ENCODE assay signal across 8 cellular contexts in genomic region chr18:12948055-12948804, GRCh38. TPM values are rescaled to one million over a fixed set of nuclear protein-coding genes. Genes with fewer than 3 reads are reported as not detected.
DNase-seq lines count a peak whose midpoint lies in the region; TF ChIP-seq lines count a peak whose summit lies in the region.

No MANE protein-coding gene starts in this region.

- TF ChIP-seq EP300 in neural cell (conservative IDR thresholded peaks at IDR 0.05; ENCODE audit: poor library complexity, severe bottlenecking) = peak; percentile 49

- no peaks in the 10 kb centered on the region for H4K20me1 ChIP-seq in neural cell (ENCODE audit: insufficient read depth)

- H3K27me3 Mint-ChIP-seq in stimulated activated naive CD8-positive, alpha-beta T cell treated with anti-CD3 and anti-CD28 coated beads, Interleukin-15, Interleukin-2, amounts not matched to agents 100 ng/mL and 50 ng/mL, for 24 hours = no peaks in the 10 kb centered on the region

- H3K36me3 Mint-ChIP-seq in stimulated activated naive CD8-positive, alpha-beta T cell treated with anti-CD3 and anti-CD28 coated beads, Interleukin-15, Interleukin-2, amounts not matched to agents 100 ng/mL and 50 ng/mL, for 24 hours (ENCODE audit: low read depth) = peaks cover 39% of the 10 kb centered on the region

- H3K36me3 ChIP-seq in neural cell (ENCODE audit: insufficient read depth, low read length) = no peaks in the 10 kb centered on the region

- no peaks in the 10 kb centered on the region for H3F3A ChIP-seq in neural cell (ENCODE audit: insufficient read depth, low read length, poor library complexity, severe bottlenecking)

- H3K4me3 Mint-ChIP-seq in stimulated activated naive CD8-positive, alpha-beta T cell treated with anti-CD3 and anti-CD28 coated beads, Interleukin-15, Interleukin-2, amounts not matched to agents 100 ng/mL and 50 ng/mL, for 24 hours = peak overlapping the region; percentile 90

- peak overlapping the region; percentile 71 for H3K4me3 ChIP-seq in fibroblast of villous mesenchyme (ENCODE audit: low read depth, low read length)
- peak overlapping the region; percentile 89 for H3K4me3 ChIP-seq in neural cell (ENCODE audit: low read length)

- peak overlapping the region; percentile 96 for H3K27ac ChIP-seq in neural cell (ENCODE audit: low read length)

- no peaks in the 10 kb centered on the region for H3K9me2 ChIP-seq in neural cell (ENCODE audit: insufficient read depth, low read length)

- no peak overlapping the region for H3K4me2 ChIP-seq in neural cell (ENCODE audit: low read length)

- no peak for TF ChIP-seq CTCF in fibroblast of villous mesenchyme (IDR thresholded peaks at IDR 0.05; ENCODE audit: insufficient read depth, low read depth, low read length)
- TF ChIP-seq CTCF in neural cell (IDR thresholded peaks at IDR 0.05; ENCODE audit: poor library complexity, severe bottlenecking) = no peak

- H3K4me1 Mint-ChIP-seq in stimulated activated naive CD8-positive, alpha-beta T cell treated with anti-CD3 and anti-CD28 coated beads, Interleukin-15, Interleukin-2, amounts not matched to agents 100 ng/mL and 50 ng/mL, for 24 hours (ENCODE audit: low read depth) = peaks cover 67% of the 10 kb centered on the region

- peak; percentile 22 for TF ChIP-seq RAD21 in neural cell (conservative IDR thresholded peaks at IDR 0.05)

- peaks cover 20% of the 10 kb centered on the region for H3K79me2 ChIP-seq in neural cell (replicated peaks; ENCODE audit: insufficient read depth, low read length)

- H3K9ac ChIP-seq in neural cell (ENCODE audit: low read length) = peak overlapping the region; percentile 92

- no peaks in the 10 kb centered on the region for H3K27me3 ChIP-seq in neural cell (ENCODE audit: insufficient read depth, low read depth, low read length)

- H3K27ac Mint-ChIP-seq in stimulated activated naive CD8-positive, alpha-beta T cell treated with anti-CD3 and anti-CD28 coated beads, Interleukin-15, Interleukin-2, amounts not matched to agents 100 ng/mL and 50 ng/mL, for 24 hours = peak overlapping the region; percentile 97

- DNase-seq in ELF-1 (ENCODE audit: low read depth, low spot score) = peak; percentile 93
- DNase-seq in GOT3 (lab: John Stamatoyannopoulos, UW) = peak; percentile 73
- DNase-seq in LHCN-M2 (ENCODE audit: low read depth) = peak; percentile 90
- peak; percentile 99 for DNase-seq in activated effector memory CD4-positive, alpha-beta T cell treated with anti-CD3 and anti-CD28 coated beads, Interleukin-2, amount 50 U/mL, for 16 hours
- DNase-seq in fibroblast of villous mesenchyme (ENCODE audit: low read depth) = peak; percentile 97

- TF ChIP-seq POLR2A in Raji (IDR thresholded peaks at IDR 0.05; ENCODE audit: insufficient read depth, low read depth, low read length) = peak; percentile 86

- no peaks in the 10 kb centered on the region for H3K9me3 ChIP-seq in neural cell (ENCODE audit: low read length)

- H2AFZ ChIP-seq in neural cell (ENCODE audit: low read depth, low read length) = peak overlapping the region; percentile 98

- H3K9me3 Mint-ChIP-seq in stimulated activated naive CD8-positive, alpha-beta T cell treated with anti-CD3 and anti-CD28 coated beads, Interleukin-15, Interleukin-2, amounts not matched to agents 100 ng/mL and 50 ng/mL, for 24 hours = no peaks in the 10 kb centered on the region

TF ChIP-seq in neural cell, 6 proteins besides CTCF, POLR2A, EP300 and RAD21:
- TF ChIP-seq, protein P1, sequence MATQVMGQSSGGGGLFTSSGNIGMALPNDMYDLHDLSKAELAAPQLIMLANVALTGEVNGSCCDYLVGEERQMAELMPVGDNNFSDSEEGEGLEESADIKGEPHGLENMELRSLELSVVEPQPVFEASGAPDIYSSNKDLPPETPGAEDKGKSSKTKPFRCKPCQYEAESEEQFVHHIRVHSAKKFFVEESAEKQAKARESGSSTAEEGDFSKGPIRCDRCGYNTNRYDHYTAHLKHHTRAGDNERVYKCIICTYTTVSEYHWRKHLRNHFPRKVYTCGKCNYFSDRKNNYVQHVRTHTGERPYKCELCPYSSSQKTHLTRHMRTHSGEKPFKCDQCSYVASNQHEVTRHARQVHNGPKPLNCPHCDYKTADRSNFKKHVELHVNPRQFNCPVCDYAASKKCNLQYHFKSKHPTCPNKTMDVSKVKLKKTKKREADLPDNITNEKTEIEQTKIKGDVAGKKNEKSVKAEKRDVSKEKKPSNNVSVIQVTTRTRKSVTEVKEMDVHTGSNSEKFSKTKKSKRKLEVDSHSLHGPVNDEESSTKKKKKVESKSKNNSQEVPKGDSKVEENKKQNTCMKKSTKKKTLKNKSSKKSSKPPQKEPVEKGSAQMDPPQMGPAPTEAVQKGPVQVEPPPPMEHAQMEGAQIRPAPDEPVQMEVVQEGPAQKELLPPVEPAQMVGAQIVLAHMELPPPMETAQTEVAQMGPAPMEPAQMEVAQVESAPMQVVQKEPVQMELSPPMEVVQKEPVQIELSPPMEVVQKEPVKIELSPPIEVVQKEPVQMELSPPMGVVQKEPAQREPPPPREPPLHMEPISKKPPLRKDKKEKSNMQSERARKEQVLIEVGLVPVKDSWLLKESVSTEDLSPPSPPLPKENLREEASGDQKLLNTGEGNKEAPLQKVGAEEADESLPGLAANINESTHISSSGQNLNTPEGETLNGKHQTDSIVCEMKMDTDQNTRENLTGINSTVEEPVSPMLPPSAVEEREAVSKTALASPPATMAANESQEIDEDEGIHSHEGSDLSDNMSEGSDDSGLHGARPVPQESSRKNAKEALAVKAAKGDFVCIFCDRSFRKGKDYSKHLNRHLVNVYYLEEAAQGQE (IDR thresholded peaks at IDR 0.05; ENCODE audit: borderline replicate concordance) = no peak
- peak; percentile 98 for TF ChIP-seq MXI1 (conservative IDR thresholded peaks at IDR 0.05; ENCODE audit: poor library complexity, severe bottlenecking)
- TF ChIP-seq TAF1 (IDR thresholded peaks at IDR 0.05; ENCODE audit: low read depth) = no peak
- no peak for TF ChIP-seq SMC3 (conservative IDR thresholded peaks at IDR 0.05; ENCODE audit: poor library complexity)
- peak; percentile 59 for TF ChIP-seq POLR2AphosphoS5 (IDR thresholded peaks at IDR 0.05)
- no peak for TF ChIP-seq EZH2 (IDR thresholded peaks at IDR 0.05; ENCODE audit: borderline replicate concordance, insufficient read depth, low read length, poor library complexity, severe bottlenecking)

RNA-seq across cellular contexts. Expression of gene SEH1L, which starts 0.4 kb away (rescaled TPM):
- total RNA-seq in LHCN-M2 (2014; rRNA removed) (34.0 and 36.3 TPM in 2 replicates), fibroblast of villous mesenchyme (50.3 and 56.6 TPM in 2 replicates)
- 24.7 TPM for polyA plus RNA-seq in LHCN-M2 (2012)
- polyA plus RNA-seq in neural cell = 11.5 and 12.3 TPM in 2 replicates
- 26.6 and 27.3 TPM in 2 replicates for polyA minus RNA-seq in neural cell

RNA-seq across cellular contexts. Expression of gene CEP192, which starts 42.9 kb away (rescaled TPM):
- total RNA-seq in LHCN-M2 (2014; rRNA removed) (25.1 and 30.8 TPM in 2 replicates), fibroblast of villous mesenchyme (34.1 and 40.6 TPM in 2 replicates)
- polyA plus RNA-seq in LHCN-M2 (2012) = 4.6 TPM
- polyA plus RNA-seq in neural cell = 28.1 and 31.7 TPM in 2 replicates
- 59.2 and 65.5 TPM in 2 replicates for polyA minus RNA-seq in neural cell

Comparison
In these comparisons a context has a peak if more than half of its experiments do, and no peak if none do; other contexts are left out.
1. Peak in every context shown above with its lines: DNase-seq, H3K4me3 ChIP-seq and H3K27ac ChIP-seq.